Comparison of ENCODE assay signal across 19 cellular contexts in the genomic region with DNA sequence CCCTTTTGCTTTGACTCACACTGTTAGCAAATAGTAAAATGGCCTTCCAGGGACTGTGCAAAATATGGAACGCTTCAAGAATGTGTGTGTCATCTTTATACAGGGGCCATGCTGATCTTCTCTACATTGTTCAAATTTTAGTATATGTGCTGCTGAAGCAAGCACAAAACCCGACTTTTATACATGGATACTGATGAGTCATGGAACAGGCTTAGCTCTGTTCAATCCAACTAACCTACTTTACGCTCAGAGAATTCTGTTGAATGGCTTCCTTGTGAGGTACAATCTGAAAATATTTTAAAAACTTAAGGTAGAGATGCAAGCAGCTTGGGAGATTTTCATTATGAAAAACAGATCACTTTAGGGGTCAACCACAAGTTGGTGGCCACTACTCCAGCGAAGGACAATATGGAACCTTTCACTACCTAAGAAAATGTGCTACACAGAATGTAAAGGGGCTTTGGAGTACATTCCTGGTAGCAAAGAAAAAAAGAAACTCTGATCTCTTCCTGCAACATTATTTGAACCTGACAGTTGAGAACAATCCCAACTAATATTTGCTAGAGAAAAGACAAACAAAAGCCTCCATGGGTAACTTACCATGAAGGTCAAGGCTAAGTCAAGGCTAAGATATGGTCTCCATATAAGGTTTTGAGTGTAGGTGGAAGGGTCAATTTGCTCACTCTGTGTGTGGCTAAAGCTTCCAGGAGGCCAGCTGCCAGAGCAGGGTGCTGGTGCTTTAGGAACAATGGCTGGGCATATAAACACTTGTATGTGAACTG. TPM values are rescaled to one million over a fixed set of nuclear protein-coding genes. Genes with fewer than 3 reads are reported as not detected.
A peak's percentile ranks its signal among the peaks of the same experiment; 100 is the strongest.
DNase-seq lines count a peak whose midpoint lies in the region; ATAC-seq, FAIRE-seq and TF ChIP-seq lines count a peak whose summit lies in the region.
"Had no signal": no experiment of that assay in that cellular context is flagged by ENCODE, and none has a peak within 500 bp of the region (broad histone marks: within the 10 kb centered on the region; RNA-seq: fewer than 3 reads in every experiment).

No MANE protein-coding gene starts in this region.

- no peak for TF ChIP-seq CTCF in epithelial cell of esophagus (IDR thresholded peaks at IDR 0.05; ENCODE audit: insufficient read depth, low read depth, low read length, missing control alignments)

- TF ChIP-seq POLR2A in GM12891 (IDR thresholded peaks at IDR 0.05; ENCODE audit: low read depth, low read length) = no peak

- FAIRE-seq in GM12891 (lab: Jason Lieb, UNC) = peak; percentile 16
- FAIRE-seq: G401.6, GM12892, GM18507, H54 had no signal

- DNase-seq in DMS53 (lab: John Stamatoyannopoulos, UW) = peak; percentile 17
- no peak for DNase-seq in DMS53 treated with DMSO at 0.1 percent for 48 hours (lab: John Stamatoyannopoulos, UW; ENCODE audit: unreplicated experiment)
- DNase-seq in GM12891 (ENCODE audit: insufficient read length, low spot score) = no peak
- peak; percentile 6 for DNase-seq in epithelial cell of esophagus (ENCODE audit: low read depth)
- no peak for DNase-seq in posterior cingulate gyrus
- DNase-seq: 8988T; Calu3; CD4-positive, alpha-beta memory T cell; HCEC 1CT; Karpas-422; KBM-7 had no signal

- H3K4me3 ChIP-seq in epithelial cell of esophagus (ENCODE audit: low read length) = no peak overlapping the region
- H3K4me3 ChIP-seq: BLaER1, GM23338 had no signal

- intact Hi-C loops in posterior cingulate gyrus (cut with DNase I) = no loop called here

- ATAC-seq in HG03280 (IDR thresholded peaks at IDR 0.05; ENCODE audit: unreplicated experiment) (no peak), HG02973 (IDR thresholded peaks at IDR 0.05; ENCODE audit: unreplicated experiment) (no peak)
- ATAC-seq: GM23338 had no signal

TF ChIP-seq in GM12891, 5 proteins besides CTCF, POLR2A, EP300 and RAD21:
- TF ChIP-seq SPI1 (IDR thresholded peaks at IDR 0.05; ENCODE audit: low read depth, low read length) (no peak), POU2F2 (IDR thresholded peaks at IDR 0.05; ENCODE audit: low read depth, low read length) (no peak), TAF1 (IDR thresholded peaks at IDR 0.05; ENCODE audit: low read depth, low read length) (no peak), PAX5 (IDR thresholded peaks at IDR 0.05; ENCODE audit: insufficient read depth, low read length, severe bottlenecking) (no peak)

RNA-seq across cellular contexts. Expression of a gene that starts 11.8 kb away (rescaled TPM):
- 4.1 TPM for polyA plus RNA-seq in GM12891 (2012; ENCODE audit: low read depth, missing spikeins)

Comparison
In these comparisons a context has a peak if more than half of its experiments do, and no peak if none do; other contexts are left out.
1. DNase-seq: peak in DMS53 (single experiment) and epithelial cell of esophagus (single experiment); none in DMS53 treated with DMSO at 0.1 percent for 48 hours (single experiment), GM12891 (single experiment) and posterior cingulate gyrus (0 of 10).